ENCODE assay signal across 15 cellular contexts in genomic region chr2:62826141-62826540, GRCh38.
A peak's percentile ranks its signal among the peaks of the same experiment; 100 is the strongest.
DNase-seq lines count a peak whose midpoint lies in the region; ATAC-seq and TF ChIP-seq lines count a peak whose summit lies in the region.
"Had no signal": no experiment of that assay in that cellular context is flagged by ENCODE, and none has a peak within 500 bp of the region (broad histone marks: within the 10 kb centered on the region; RNA-seq: fewer than 3 reads in every experiment).

No MANE protein-coding gene starts in this region.

- TF ChIP-seq CTCF in brain microvascular endothelial cell (IDR thresholded peaks at IDR 0.05; ENCODE audit: low read depth, low read length, missing control alignments) (no peak), esophagus muscularis mucosa (IDR thresholded peaks at IDR 0.05) (no peak)

- no peak for DNase-seq in Right ventricle myocardium superior
- DNase-seq in right cardiac atrium, result no peak
- no peak for DNase-seq in brain microvascular endothelial cell
- DNase-seq in kidney tubule cell (ENCODE audit: low spot score), result peak; percentile 54
- DNase-seq in esophagus muscularis mucosa (ENCODE audit: extremely low spot score), result no peak
- no peak for DNase-seq in inferior parietal cortex (ENCODE audit: extremely low spot score)
- DNase-seq: activated CD8-positive, alpha-beta memory T cell treated with anti-CD3 and anti-CD28 coated beads, Interleukin-2, amount 10 ng/mL, durations not matched to agents 7 days and 5 days; effector CD8-positive, alpha-beta T cell; KG1; sigmoid colon; stimulated activated CD4-positive, alpha-beta T cell treated with anti-CD3 and anti-CD28 coated beads, Interleukin-4, amount 100 ng/mL, for 24 hours; tibial artery had no signal

- H3K4me1 ChIP-seq in right cardiac atrium (ENCODE audit: control insufficient read depth, insufficient read depth, low read length) (no peaks in the 10 kb centered on the region), esophagus muscularis mucosa (peaks cover 10 to 34% (median 23%) of the 10 kb centered on the region in 4 donors)

- H3K27me3 ChIP-seq in right cardiac atrium (ENCODE audit: control insufficient read depth, insufficient read depth) (no peaks in the 10 kb centered on the region), brain microvascular endothelial cell (replicated peaks) (no peaks in the 10 kb centered on the region), esophagus muscularis mucosa (no peaks in the 10 kb centered on the region)
- H3K27me3 ChIP-seq: sigmoid colon, tibial artery had no signal

- intact Hi-C loops in Right ventricle myocardium superior (cut with DNase I), result no loop called here
- intact Hi-C loops in right cardiac atrium (cut with DNase I), result no loop called here
- intact Hi-C loops in esophagus muscularis mucosa (cut with DNase I), result no loop called here

- H3K36me3 ChIP-seq in brain microvascular endothelial cell (replicated peaks), result no peaks in the 10 kb centered on the region
- peaks cover 0 to 31% (median 4%) of the 10 kb centered on the region in 4 donors for H3K36me3 ChIP-seq in esophagus muscularis mucosa

- H3K9me3 ChIP-seq in right cardiac atrium (ENCODE audit: control insufficient read depth, low read length) (no peaks in the 10 kb centered on the region), esophagus muscularis mucosa (no peaks in the 10 kb centered on the region)
- H3K9me3 ChIP-seq: sigmoid colon, tibial artery had no signal

- TF ChIP-seq EP300 in esophagus muscularis mucosa (IDR thresholded peaks at IDR 0.05), result no peak

- in situ Hi-C loops in brain microvascular endothelial cell (cut with HindIII; ENCODE audit: low pct_ligation_motif_present, low sequenced_read_pairs), result no loop called here

- no peak overlapping the region for H3K27ac ChIP-seq in right cardiac atrium (ENCODE audit: low read length)
- H3K27ac ChIP-seq in brain microvascular endothelial cell, result peak overlapping the region; percentile 15
- H3K27ac ChIP-seq in esophagus muscularis mucosa (replicated peaks in 1 of 4), result peak overlapping the region in 1 of 4 donors; percentile 31
- H3K27ac ChIP-seq: tibial artery had no signal

- H3K4me3 ChIP-seq in right cardiac atrium (ENCODE audit: low read length), result no peak overlapping the region
- H3K4me3 ChIP-seq in brain microvascular endothelial cell (ENCODE audit: low read depth, low read length), result no peak overlapping the region
- no peak overlapping the region for H3K4me3 ChIP-seq in esophagus muscularis mucosa
- H3K4me3 ChIP-seq: sigmoid colon, tibial artery had no signal

- peak; percentile 18 for ATAC-seq in Right ventricle myocardium superior (ENCODE audit: poor library complexity)
- no peak for ATAC-seq in right cardiac atrium
- no peak for ATAC-seq in HG03280 (IDR thresholded peaks at IDR 0.05; ENCODE audit: unreplicated experiment)
- no peak for ATAC-seq in GM19397 (IDR thresholded peaks at IDR 0.05; ENCODE audit: unreplicated experiment)
- ATAC-seq: activated CD4-positive, CD25-positive, alpha-beta regulatory T cell treated with anti-CD3 and anti-CD28 coated beads, Interleukin-2, amount 50 U/mL, for 24 hours; activated CD8-positive, alpha-beta memory T cell treated with anti-CD3 and anti-CD28 coated beads, Interleukin-2, amount 10 ng/mL, durations not matched to agents 7 days and 5 days had no signal

- WGBS in right cardiac atrium, result 40% methylated on average over 3 of the region's 3 CpGs
- WGBS in esophagus muscularis mucosa, result 52% methylated on average over 3 of the region's 3 CpGs

- no peak for TF ChIP-seq POLR2A in esophagus muscularis mucosa (IDR thresholded peaks at IDR 0.05; ENCODE audit: low read depth)
